Comparison of ENCODE assay signal across 1 cellular context in the genomic region with DNA sequence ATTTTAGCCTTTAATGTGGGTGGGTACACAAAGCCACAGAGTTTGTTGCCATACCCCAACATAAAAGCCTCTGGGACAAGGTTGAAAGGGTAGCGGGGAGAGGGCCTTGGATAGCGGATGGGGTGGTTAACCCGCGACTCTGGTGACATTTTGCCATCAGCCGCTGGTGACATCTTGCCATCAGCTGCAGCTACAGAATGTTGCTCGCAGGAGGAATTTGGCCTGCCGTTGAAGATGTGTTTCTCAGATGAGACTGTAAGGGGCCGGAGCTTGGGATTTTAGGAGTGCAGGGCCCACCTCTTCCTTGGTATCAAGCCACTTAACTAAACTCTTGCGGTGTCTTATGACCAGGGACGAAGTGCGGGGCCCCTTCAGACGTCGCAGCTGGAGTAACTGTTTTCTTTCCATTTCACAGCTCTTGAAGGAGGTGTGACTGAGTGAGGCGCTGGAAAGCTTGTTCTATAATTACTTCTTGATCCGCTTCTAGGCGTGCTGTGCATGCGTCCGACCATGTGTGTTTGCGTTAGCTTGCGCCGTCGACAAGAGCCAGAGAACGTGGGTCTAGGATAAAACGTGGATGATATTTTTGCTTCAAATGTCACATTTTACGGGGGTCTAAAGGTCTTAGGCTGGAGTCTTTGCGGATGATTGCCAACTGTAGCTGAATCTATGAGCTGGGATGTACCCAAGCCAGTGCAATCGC.
TF ChIP-seq lines count a peak whose summit lies in the region.

No MANE protein-coding gene starts in this region.

TF ChIP-seq in K562, 482 proteins besides CTCF, POLR2A, EP300 and RAD21 (continued from another document):
- TF ChIP-seq, protein P1, sequence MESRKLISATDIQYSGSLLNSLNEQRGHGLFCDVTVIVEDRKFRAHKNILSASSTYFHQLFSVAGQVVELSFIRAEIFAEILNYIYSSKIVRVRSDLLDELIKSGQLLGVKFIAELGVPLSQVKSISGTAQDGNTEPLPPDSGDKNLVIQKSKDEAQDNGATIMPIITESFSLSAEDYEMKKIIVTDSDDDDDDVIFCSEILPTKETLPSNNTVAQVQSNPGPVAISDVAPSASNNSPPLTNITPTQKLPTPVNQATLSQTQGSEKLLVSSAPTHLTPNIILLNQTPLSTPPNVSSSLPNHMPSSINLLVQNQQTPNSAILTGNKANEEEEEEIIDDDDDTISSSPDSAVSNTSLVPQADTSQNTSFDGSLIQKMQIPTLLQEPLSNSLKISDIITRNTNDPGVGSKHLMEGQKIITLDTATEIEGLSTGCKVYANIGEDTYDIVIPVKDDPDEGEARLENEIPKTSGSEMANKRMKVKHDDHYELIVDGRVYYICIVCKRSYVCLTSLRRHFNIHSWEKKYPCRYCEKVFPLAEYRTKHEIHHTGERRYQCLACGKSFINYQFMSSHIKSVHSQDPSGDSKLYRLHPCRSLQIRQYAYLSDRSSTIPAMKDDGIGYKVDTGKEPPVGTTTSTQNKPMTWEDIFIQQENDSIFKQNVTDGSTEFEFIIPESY (CRISPR knock-in tag; IDR thresholded peaks at IDR 0.05) = 0 out of 2 replicates have a peak, but pooled peaks have one; percentile 31
- TF ChIP-seq TEAD2 (tag; IDR thresholded peaks at IDR 0.05) = no peak
TF ChIP-seq in K562: peak in this region for 3.
